ENCODE assay signal across 4 cellular contexts in genomic region chr10:81071087-81071796, GRCh38.
TF ChIP-seq lines count a peak whose summit lies in the region.

No MANE protein-coding gene starts in this region.

TF ChIP-seq in HepG2, 621 proteins besides CTCF, POLR2A, EP300 and RAD21:
- TF ChIP-seq MAFF (IDR thresholded peaks at IDR 0.05; ENCODE audit: low read depth, low read length): peak; percentile 73
- TF ChIP-seq MAFK (conservative IDR thresholded peaks at IDR 0.05 in 1 of 2, IDR thresholded peaks at IDR 0.05 in 1 of 2; ENCODE audit: low read length in 2 of 2): peak; percentile 67 to 88
- TF ChIP-seq ZNF224 (CRISPR knock-in tag; IDR thresholded peaks at IDR 0.05): no peak

TF ChIP-seq in IMR-90, 13 proteins besides CTCF, POLR2A, EP300 and RAD21:
- TF ChIP-seq USF2 (IDR thresholded peaks at IDR 0.05; ENCODE audit: low read depth, low read length): no peak
- TF ChIP-seq MAFK (IDR thresholded peaks at IDR 0.05; ENCODE audit: low read depth, low read length): peak; percentile 65
TF ChIP-seq in IMR-90: peak in this region for 1.

TF ChIP-seq in K562, 482 proteins besides CTCF, POLR2A, EP300 and RAD21:
- TF ChIP-seq C11orf30 (IDR thresholded peaks at IDR 0.05; ENCODE audit: low read depth) (peak; percentile 63), ZNF316 (IDR thresholded peaks at IDR 0.05) (peak; percentile 61; the same call in 1 of the 2 replicates), MAFK (IDR thresholded peaks at IDR 0.05; ENCODE audit: low read length) (peak; percentile 46), MAFF (IDR thresholded peaks at IDR 0.05; ENCODE audit: low read length) (peak; percentile 42; the same call in 1 of the 2 replicates)
- TF ChIP-seq, protein P1, sequence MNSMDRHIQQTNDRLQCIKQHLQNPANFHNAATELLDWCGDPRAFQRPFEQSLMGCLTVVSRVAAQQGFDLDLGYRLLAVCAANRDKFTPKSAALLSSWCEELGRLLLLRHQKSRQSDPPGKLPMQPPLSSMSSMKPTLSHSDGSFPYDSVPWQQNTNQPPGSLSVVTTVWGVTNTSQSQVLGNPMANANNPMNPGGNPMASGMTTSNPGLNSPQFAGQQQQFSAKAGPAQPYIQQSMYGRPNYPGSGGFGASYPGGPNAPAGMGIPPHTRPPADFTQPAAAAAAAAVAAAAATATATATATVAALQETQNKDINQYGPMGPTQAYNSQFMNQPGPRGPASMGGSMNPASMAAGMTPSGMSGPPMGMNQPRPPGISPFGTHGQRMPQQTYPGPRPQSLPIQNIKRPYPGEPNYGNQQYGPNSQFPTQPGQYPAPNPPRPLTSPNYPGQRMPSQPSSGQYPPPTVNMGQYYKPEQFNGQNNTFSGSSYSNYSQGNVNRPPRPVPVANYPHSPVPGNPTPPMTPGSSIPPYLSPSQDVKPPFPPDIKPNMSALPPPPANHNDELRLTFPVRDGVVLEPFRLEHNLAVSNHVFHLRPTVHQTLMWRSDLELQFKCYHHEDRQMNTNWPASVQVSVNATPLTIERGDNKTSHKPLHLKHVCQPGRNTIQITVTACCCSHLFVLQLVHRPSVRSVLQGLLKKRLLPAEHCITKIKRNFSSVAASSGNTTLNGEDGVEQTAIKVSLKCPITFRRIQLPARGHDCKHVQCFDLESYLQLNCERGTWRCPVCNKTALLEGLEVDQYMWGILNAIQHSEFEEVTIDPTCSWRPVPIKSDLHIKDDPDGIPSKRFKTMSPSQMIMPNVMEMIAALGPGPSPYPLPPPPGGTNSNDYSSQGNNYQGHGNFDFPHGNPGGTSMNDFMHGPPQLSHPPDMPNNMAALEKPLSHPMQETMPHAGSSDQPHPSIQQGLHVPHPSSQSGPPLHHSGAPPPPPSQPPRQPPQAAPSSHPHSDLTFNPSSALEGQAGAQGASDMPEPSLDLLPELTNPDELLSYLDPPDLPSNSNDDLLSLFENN (IDR thresholded peaks at IDR 0.05; ENCODE audit: low read depth in 2 of 2, low read length in 2 of 2): no peak

TF ChIP-seq in endothelial cell of umbilical vein, 7 proteins besides CTCF, POLR2A, EP300 and RAD21:
- TF ChIP-seq JUN (IDR thresholded peaks at IDR 0.05; ENCODE audit: borderline replicate concordance, insufficient read depth, insufficient read length, low read depth) (no peak), POLR2AphosphoS5 (IDR thresholded peaks at IDR 0.05; ENCODE audit: insufficient read depth, low read depth, low read length) (no peak), EZH2 (IDR thresholded peaks at IDR 0.05; ENCODE audit: borderline replicate concordance, low read depth, low read length, severe bottlenecking) (no peak), GATA2 (IDR thresholded peaks at IDR 0.05; ENCODE audit: insufficient read depth, insufficient read length, low read depth, low read length) (no peak), MYC (IDR thresholded peaks at IDR 0.05; ENCODE audit: low read depth, low read length) (no peak), FOS (IDR thresholded peaks at IDR 0.05; ENCODE audit: borderline replicate concordance, insufficient read depth, low read length) (no peak)
- TF ChIP-seq, protein P2, sequence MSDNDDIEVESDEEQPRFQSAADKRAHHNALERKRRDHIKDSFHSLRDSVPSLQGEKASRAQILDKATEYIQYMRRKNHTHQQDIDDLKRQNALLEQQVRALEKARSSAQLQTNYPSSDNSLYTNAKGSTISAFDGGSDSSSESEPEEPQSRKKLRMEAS (IDR thresholded peaks at IDR 0.05; ENCODE audit: insufficient read depth, insufficient read length): no peak
TF ChIP-seq in endothelial cell of umbilical vein: peak in this region for 0.
